In genomic region chr1:219020846-219021245, GRCh38 we compare ENCODE assay signal across 8 cellular contexts.
"Had no signal": no experiment of that assay in that cellular context is flagged by ENCODE, and none has a peak within 500 bp of the region (broad histone marks: within the 10 kb centered on the region; RNA-seq: fewer than 3 reads in every experiment).

No MANE protein-coding gene starts in this region.

- ATAC-seq: GM12878 had no signal

- FAIRE-seq: G401.6, GM12878, GM12891, GM12892, GM18507, GM19239 had no signal

- H3K4me3 ChIP-seq: GM12878 had no signal

- DNase-seq: GDM1, GF-D8 had no signal
